In genomic region chr6:166333172-166333995, GRCh38 we compare ENCODE assay signal across 10 cellular contexts. TPM values are rescaled to one million over a fixed set of nuclear protein-coding genes. Genes with fewer than 3 reads are reported as not detected.
DNase-seq lines count a peak whose midpoint lies in the region; ATAC-seq and FAIRE-seq lines count a peak whose summit lies in the region.
"Had no signal": no experiment of that assay in that cellular context is flagged by ENCODE, and none has a peak within 500 bp of the region (broad histone marks: within the 10 kb centered on the region; RNA-seq: fewer than 3 reads in every experiment).

No MANE protein-coding gene starts in this region.

- no peak for FAIRE-seq in small intestine (lab: Jason Lieb, UNC)
- FAIRE-seq: TTC549 had no signal

- peaks cover 0 to 3% of the 10 kb centered on the region in 2 donors for H3K36me3 ChIP-seq in small intestine (ENCODE audit: control insufficient read depth in 2 of 2, insufficient read depth in 2 of 2, low read length in 2 of 2)

- no peaks in the 10 kb centered on the region for H3K27me3 Mint-ChIP-seq in activated naive CD4-positive, alpha-beta T cell treated with anti-CD3 and anti-CD28 coated beads for 36 hours (ENCODE audit: low read depth)

- intact Hi-C loops in activated naive CD4-positive, alpha-beta T cell treated with anti-CD3 and anti-CD28 coated beads for 36 hours (cut with micrococcal nuclease): loop anchor here (1.0 kb wide), 1 partner anchor 9 kb away; the partner anchor contains the start of gene SFT2D1

- no peaks in the 10 kb centered on the region for H3K9me3 ChIP-seq in small intestine (ENCODE audit: control insufficient read depth, low read depth)

- H3K27ac ChIP-seq in small intestine (ENCODE audit: low read depth in 1 of 2, low read length in 1 of 2): no peak overlapping the region
- H3K27ac ChIP-seq: C4-2B had no signal

- H3K4me1 Mint-ChIP-seq in activated naive CD4-positive, alpha-beta T cell treated with anti-CD3 and anti-CD28 coated beads for 36 hours (ENCODE audit: low read depth): peaks cover 59% of the 10 kb centered on the region

- ATAC-seq in HG03039 (IDR thresholded peaks at IDR 0.05; ENCODE audit: unreplicated experiment): peak; percentile 58

- CTCF ChIA-PET in activated naive CD4-positive, alpha-beta T cell treated with anti-CD3 and anti-CD28 coated beads for 36 hours (lab: Charles Lee): interaction anchor here (2.4 kb wide), 1 partner anchor 68 kb away, joined by 9 read pairs; no protein-coding TSS in a partner anchor

- H3K4me3 ChIP-seq in small intestine (ENCODE audit: low read depth in 1 of 2, low read length in 2 of 2): no peak overlapping the region

- peaks cover 3 to 10% of the 10 kb centered on the region in 2 donors for H3K4me1 ChIP-seq in small intestine (ENCODE audit: control insufficient read depth in 2 of 2, insufficient read depth in 1 of 2, low read depth in 1 of 2, low read length in 1 of 2)

- H3K9me3 Mint-ChIP-seq in activated naive CD4-positive, alpha-beta T cell treated with anti-CD3 and anti-CD28 coated beads for 36 hours: no peaks in the 10 kb centered on the region

- peak; percentile 56 for DNase-seq in activated naive CD4-positive, alpha-beta T cell treated with anti-CD3 and anti-CD28 coated beads for 36 hours
- DNase-seq in activated naive CD4-positive, alpha-beta T cell treated with Interleukin-2 at 50 U/mL for 16 hours: no peak
- peak; percentile 4 for DNase-seq in T-helper 9 cell
- peak; percentile 27 for DNase-seq in small intestine
- no peak for DNase-seq in hepatic stellate cell (ENCODE audit: low spot score)
- no peak for DNase-seq in activated CD4-positive, alpha-beta T cell treated with anti-CD3 and anti-CD28 coated beads, Interleukin-2, amount 50 U/mL, for 1 hour
- DNase-seq in NCI-H1436 treated with DMSO at 0.1 percent for 48 hours (lab: John Stamatoyannopoulos, UW): no peak

- H3K36me3 Mint-ChIP-seq in activated naive CD4-positive, alpha-beta T cell treated with anti-CD3 and anti-CD28 coated beads for 36 hours (ENCODE audit: low read depth): peaks cover 45% of the 10 kb centered on the region

- peak overlapping the region; percentile 17 for H3K27ac Mint-ChIP-seq in activated naive CD4-positive, alpha-beta T cell treated with anti-CD3 and anti-CD28 coated beads for 36 hours

- H3K27me3 ChIP-seq in small intestine (ENCODE audit: control insufficient read depth in 2 of 2, insufficient read depth in 2 of 2, low read length in 2 of 2): no peaks in the 10 kb centered on the region

- WGBS in small intestine, 3 donors: 81 to 88% (median 87%) methylated on average over 23 of the region's 23 CpGs

- no peak overlapping the region for H3K4me3 Mint-ChIP-seq in activated naive CD4-positive, alpha-beta T cell treated with anti-CD3 and anti-CD28 coated beads for 36 hours

RNA-seq across cellular contexts. Expression of gene SFT2D1, which starts 9.0 kb away (rescaled TPM):
- 10 to 100 TPM; 53.1 to 53.3 TPM for total RNA-seq in activated naive CD4-positive, alpha-beta T cell treated with anti-CD3 and anti-CD28 coated beads for 36 hours
- polyA plus RNA-seq in small intestine: 100 to 1,000 TPM in 1 of 3 donors, 10 to 100 TPM in 2; 32.4 to 113 (median 47.4) TPM

RNA-seq across cellular contexts. Expression of gene PRR18, which starts 25.2 kb away (rescaled TPM):
- total RNA-seq in activated naive CD4-positive, alpha-beta T cell treated with anti-CD3 and anti-CD28 coated beads for 36 hours: not detected
- polyA plus RNA-seq in small intestine: under 1 TPM in 2 of 3 donors, not detected in 1; 0.43 to 0.45 TPM

RNA-seq across cellular contexts. Expression of gene MPC1, which starts 49.4 kb away (rescaled TPM):
- total RNA-seq in activated naive CD4-positive, alpha-beta T cell treated with anti-CD3 and anti-CD28 coated beads for 36 hours: 10 to 100 TPM; 16.6 to 18.7 TPM
- polyA plus RNA-seq in small intestine: 100 to 1,000 TPM in 2 of 3 donors, 10 to 100 TPM in 1; 99.5 to 213 (median 130) TPM

Comparison
In these comparisons a context has a peak if more than half of its experiments do, and no peak if none do; other contexts are left out.
1. DNase-seq: peak in activated naive CD4-positive, alpha-beta T cell treated with anti-CD3 and anti-CD28 coated beads for 36 hours (single experiment), T-helper 9 cell (single experiment) and small intestine (single experiment); none in activated naive CD4-positive, alpha-beta T cell treated with Interleukin-2 at 50 U/mL for 16 hours (single experiment), hepatic stellate cell (single experiment), activated CD4-positive, alpha-beta T cell treated with anti-CD3 and anti-CD28 coated beads, Interleukin-2, amount 50 U/mL, for 1 hour (single experiment) and NCI-H1436 treated with DMSO at 0.1 percent for 48 hours (single experiment).